9 cellular contexts compared by ENCODE assay signal in the genomic region with DNA sequence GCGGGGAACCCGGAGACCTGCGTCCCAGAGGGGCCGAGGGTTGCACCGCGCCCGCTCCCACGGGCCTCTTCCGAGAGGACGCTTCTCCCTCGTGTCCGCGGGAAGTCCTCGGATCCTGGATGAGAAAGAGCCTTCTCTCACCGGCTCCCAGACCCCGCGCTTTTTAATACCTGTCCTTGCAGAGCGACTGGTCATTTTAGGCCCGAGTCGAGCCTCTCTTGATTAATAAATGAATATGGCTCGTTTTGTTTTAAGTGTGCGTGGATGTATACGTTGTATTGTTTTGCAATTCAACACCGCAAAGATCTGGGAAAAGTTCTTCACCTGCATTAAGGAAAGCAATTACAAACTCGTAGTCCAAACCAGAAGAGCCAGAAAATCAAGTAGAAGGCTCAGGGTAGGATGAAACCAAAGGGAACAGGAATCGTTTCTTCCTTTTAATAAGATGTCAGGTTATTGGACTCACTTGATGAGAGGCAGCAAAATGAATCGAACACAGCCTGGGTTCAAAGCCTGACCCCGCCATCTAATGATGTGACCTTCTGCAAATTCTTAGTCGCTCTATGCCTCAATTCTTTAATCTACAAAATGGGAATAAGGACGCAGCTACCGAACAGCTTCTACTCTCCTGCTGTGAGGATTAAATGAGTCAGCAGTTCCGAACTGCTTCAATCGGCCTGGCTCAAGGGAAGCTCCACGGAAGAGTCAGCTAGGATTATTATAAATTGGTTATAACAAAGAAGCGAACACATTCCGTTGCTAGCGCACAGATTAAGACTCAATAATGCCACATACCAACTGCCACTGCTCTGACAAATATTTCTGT.
DNase-seq lines count a peak whose midpoint lies in the region; ATAC-seq and TF ChIP-seq lines count a peak whose summit lies in the region.
"Had no signal": no experiment of that assay in that cellular context is flagged by ENCODE, and none has a peak within 500 bp of the region (broad histone marks: within the 10 kb centered on the region; RNA-seq: fewer than 3 reads in every experiment).

No MANE protein-coding gene starts in this region.

- no peak for TF ChIP-seq POLR2A in ovary (IDR thresholded peaks at IDR 0.05)

- in situ Hi-C loops in Panc1 (cut with HindIII; ENCODE audit: low pct_unique_long_range_greater_than_20kb, low sequenced_read_pairs) = no loop called here

- no peak for TF ChIP-seq EP300 in ovary (IDR thresholded peaks at IDR 0.05)

- H3K4me3 ChIP-seq in Panc1 (ENCODE audit: low read depth in 2 of 2, low read length in 2 of 2) (peak overlapping the region; percentile 53 to 69), epithelial cell of esophagus (ENCODE audit: low read length) (peak overlapping the region; percentile 63), ovary (peak overlapping the region; percentile 33)
- no peak overlapping the region for H3K4me3 ChIP-seq in CD8-positive, alpha-beta memory T cell (ENCODE audit: low read length)

- 42 to 54% (median 44%) methylated on average over 31 to 37 of the region's 37 CpGs for WGBS in ovary, 3 donors

- H3K27me3 Mint-ChIP-seq in CD8-positive, alpha-beta memory T cell = peaks cover 29 to 52% of the 10 kb centered on the region in 2 donors

- peak; percentile 81 for DNase-seq in DMS53 treated with DMSO at 0.1 percent for 48 hours (lab: John Stamatoyannopoulos, UW; ENCODE audit: unreplicated experiment)
- no peak for DNase-seq in Panc1 (ENCODE audit: low read depth, low spot score)
- DNase-seq in epithelial cell of esophagus (ENCODE audit: low read depth) = peak; percentile 75
- no peak for DNase-seq in ovary
- DNase-seq in GM10248 (ENCODE audit: extremely low spot score) = no peak
- no peak for DNase-seq in DMS 273 treated with DMSO at 0.1 percent for 48 hours (lab: John Stamatoyannopoulos, UW)
- DNase-seq in NCI-H446 (lab: John Stamatoyannopoulos, UW) = no peak
- no peak for DNase-seq in CD8-positive, alpha-beta memory T cell

- POLR2A ChIA-PET in Panc1 (lab: Charles Lee) (no interaction called here), GM10248 (lab: Yijun Ruan, JAX) (no interaction called here)
- POLR2A ChIA-PET in CD8-positive, alpha-beta memory T cell (lab: Charles Lee) = no interaction called here

- H3K27ac Mint-ChIP-seq in CD8-positive, alpha-beta memory T cell = peak overlapping the region in 1 of 8 donors; percentile 18

- H3K9me3 Mint-ChIP-seq in CD8-positive, alpha-beta memory T cell = peaks cover 0 to 8% (median 3%) of the 10 kb centered on the region in 5 donors

- CTCF ChIA-PET in Panc1 (lab: Charles Lee) (no interaction called here), GM10248 (lab: Yijun Ruan, JAX) (interaction anchor here (1.0 kb wide), 1 partner anchor 22 kb away, joined by 3 read pairs; no protein-coding TSS in a partner anchor)
- CTCF ChIA-PET in CD8-positive, alpha-beta memory T cell (lab: Charles Lee) = no interaction called here

- H3K27ac ChIP-seq in Panc1 (ENCODE audit: low read length) (peak overlapping the region; percentile 93), ovary (no peak overlapping the region)
- H3K27ac ChIP-seq in CD8-positive, alpha-beta memory T cell (ENCODE audit: low read depth, low read length) = no peak overlapping the region
- H3K27ac ChIP-seq: KMS-11 had no signal

- ATAC-seq in Panc1 = no peak; the same call in 1 of the 2 replicates

- BruUV-seq in Panc1 (replicated peaks; lab: Mats Ljungman, UMichigan) = no TSS peak

- no peak for TF ChIP-seq CTCF in Panc1 (IDR thresholded peaks at IDR 0.05)
- no peak for TF ChIP-seq CTCF in epithelial cell of esophagus (IDR thresholded peaks at IDR 0.05; ENCODE audit: insufficient read depth, low read depth, low read length, missing control alignments)
- TF ChIP-seq CTCF in ovary (IDR thresholded peaks at IDR 0.05) = no peak
- no peak for TF ChIP-seq CTCF in GM10248 (IDR thresholded peaks at IDR 0.05; ENCODE audit: control extremely low read depth, extremely low read depth, low read depth, missing control alignments)

- H3K36me3 ChIP-seq in Panc1 (ENCODE audit: control insufficient read depth, insufficient read depth, low read length) = no peaks in the 10 kb centered on the region; the same call in none of the 2 replicates
- H3K36me3 ChIP-seq in ovary = no peaks in the 10 kb centered on the region
- H3K36me3 ChIP-seq in CD8-positive, alpha-beta memory T cell (ENCODE audit: insufficient read depth, low read length) = no peaks in the 10 kb centered on the region

- H3K27me3 ChIP-seq in Panc1 (ENCODE audit: control insufficient read depth, insufficient read depth, low read length) = no peaks in the 10 kb centered on the region
- H3K27me3 ChIP-seq in ovary = no peaks in the 10 kb centered on the region
- no peaks in the 10 kb centered on the region for H3K27me3 ChIP-seq in CD8-positive, alpha-beta memory T cell (ENCODE audit: insufficient read depth, low read length, poor library complexity, severe bottlenecking)

- H3K36me3 Mint-ChIP-seq in CD8-positive, alpha-beta memory T cell = no peaks in the 10 kb centered on the region

- peak overlapping the region in 2 of 7 donors; percentile 23 to 38 for H3K4me3 Mint-ChIP-seq in CD8-positive, alpha-beta memory T cell

- H3K4me1 Mint-ChIP-seq in CD8-positive, alpha-beta memory T cell = peaks cover 6 to 16% (median 8%) of the 10 kb centered on the region in 3 donors

- H3K4me1 ChIP-seq in Panc1 (ENCODE audit: control insufficient read depth, insufficient read depth, low read length) (peaks cover 29% of the 10 kb centered on the region), ovary (ENCODE audit: insufficient read depth) (peaks cover 4% of the 10 kb centered on the region)
- no peaks in the 10 kb centered on the region for H3K4me1 ChIP-seq in CD8-positive, alpha-beta memory T cell (ENCODE audit: insufficient read depth, low read length)

- H3K9me3 ChIP-seq in Panc1 (ENCODE audit: control insufficient read depth, insufficient read depth, low read depth, low read length) (no peaks in the 10 kb centered on the region), ovary (no peaks in the 10 kb centered on the region)
- no peaks in the 10 kb centered on the region for H3K9me3 ChIP-seq in CD8-positive, alpha-beta memory T cell (ENCODE audit: low read length)

- intact Hi-C loops in Panc1 (cut with micrococcal nuclease; ENCODE audit: unreplicated experiment) (loop anchor here (5.0 to 10.0 kb wide), 3 partner anchors 90 to 350 kb away; a partner anchor contains a TSS), ovary (cut with DNase I) (no loop called here)

Comparison
In these comparisons a context has a peak if more than half of its experiments do, and no peak if none do; other contexts are left out.
1. DNase-seq: peak in DMS53 treated with DMSO at 0.1 percent for 48 hours (single experiment) and epithelial cell of esophagus (single experiment); none in Panc1 (single experiment), ovary (0 of 5), GM10248 (single experiment), DMS 273 treated with DMSO at 0.1 percent for 48 hours (single experiment), NCI-H446 (0 of 2) and CD8-positive, alpha-beta memory T cell (0 of 5).